ENCODE assay signal across 8 cellular contexts in the genomic region with DNA sequence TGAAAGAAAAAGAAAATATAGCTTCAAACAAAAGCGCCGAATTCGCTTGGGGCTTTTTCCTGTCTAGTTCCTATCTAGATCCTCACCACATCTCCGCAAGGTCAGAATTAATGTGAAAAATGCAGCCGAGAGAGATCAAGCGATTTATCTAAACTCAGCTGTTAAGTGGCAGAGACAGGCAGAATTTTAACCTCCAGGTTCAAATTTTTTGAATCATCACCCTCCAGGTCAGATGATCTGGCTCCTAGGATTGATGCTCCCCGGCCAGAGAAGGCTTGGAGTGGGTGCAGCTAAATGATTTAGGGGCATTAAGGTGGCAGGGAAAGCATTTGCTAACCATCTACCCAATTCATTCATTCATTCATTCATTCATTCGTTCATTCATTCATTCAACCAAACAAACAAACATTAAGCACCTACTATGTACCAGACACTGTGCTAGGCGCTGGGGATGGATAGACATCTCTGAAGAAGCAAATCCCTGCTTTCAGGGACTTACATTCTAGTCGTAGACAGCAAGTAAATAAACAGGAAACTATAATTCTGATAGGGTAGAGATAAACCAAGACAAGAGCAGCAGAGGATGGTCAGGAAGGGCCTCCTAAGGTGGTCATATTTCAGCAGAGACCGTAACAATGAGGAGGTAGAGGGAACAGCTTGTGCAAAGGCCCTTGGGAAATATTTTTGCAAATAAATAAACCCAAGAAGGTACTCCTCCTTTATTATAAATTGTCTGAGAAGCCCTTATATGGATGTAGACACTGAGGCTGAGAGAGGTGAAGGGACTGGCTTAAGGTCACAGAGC. TPM values are rescaled to one million over a fixed set of nuclear protein-coding genes. Genes with fewer than 3 reads are reported as not detected.
DNase-seq lines count a peak whose midpoint lies in the region; ATAC-seq and TF ChIP-seq lines count a peak whose summit lies in the region.

No MANE protein-coding gene starts in this region.

- H3K27me3 Mint-ChIP-seq in T-helper 17 cell, result no peaks in the 10 kb centered on the region

- no peaks in the 10 kb centered on the region for H3K9me3 ChIP-seq in T-helper 17 cell (ENCODE audit: control insufficient read depth, low read length, poor library complexity, severe bottlenecking)

- DNase-seq in HCEC 1CT (peak; percentile 25), T-helper 17 cell (no peak), fibroblast of the aortic adventitia (ENCODE audit: low read depth) (no peak), skeletal muscle cell (ENCODE audit: low read depth) (no peak), NCI-H524 treated with DMSO at 0.1 percent for 48 hours (lab: John Stamatoyannopoulos, UW) (no peak), amniotic stem cell (lab: John Stamatoyannopoulos, UW) (no peak), germinal center (ENCODE audit: low spot score) (no peak)

- no peak for TF ChIP-seq CTCF in fibroblast of the aortic adventitia (IDR thresholded peaks at IDR 0.05; ENCODE audit: insufficient read depth, low read length)

- peak overlapping the region; percentile 88 for H3K4me3 ChIP-seq in fibroblast of the aortic adventitia (ENCODE audit: low read depth, low read length)
- H3K4me3 ChIP-seq in skeletal muscle cell (ENCODE audit: low read depth, low read length), result peak overlapping the region; percentile 78

- peak overlapping the region; percentile 99 for H3K4me3 Mint-ChIP-seq in T-helper 17 cell

- H3K36me3 Mint-ChIP-seq in T-helper 17 cell (ENCODE audit: low read depth), result peaks cover 7% of the 10 kb centered on the region

- peaks cover 62% of the 10 kb centered on the region for H3K4me1 Mint-ChIP-seq in T-helper 17 cell

- H3K27ac Mint-ChIP-seq in T-helper 17 cell, result peak overlapping the region; percentile 99

- ATAC-seq in T-helper 17 cell (no peak), HG02884 (IDR thresholded peaks at IDR 0.05; ENCODE audit: unreplicated experiment) (no peak)

RNA-seq across cellular contexts. Expression of gene UBE2V1, which starts 0.7 kb away (rescaled TPM):
- total RNA-seq in T-helper 17 cell (100 to 1,000 TPM; 124 to 151 TPM), fibroblast of the aortic adventitia (ENCODE audit: low replicate concordance) (77.1 and 105 TPM in 2 replicates)

RNA-seq across cellular contexts. Expression of gene PEDS1, which starts 39.9 kb away (rescaled TPM):
- 10 to 100 TPM; 14.3 to 22.6 TPM for total RNA-seq in T-helper 17 cell
- total RNA-seq in fibroblast of the aortic adventitia (ENCODE audit: low replicate concordance), result 9.3 and 19.9 TPM in 2 replicates
